Comparison of ENCODE assay signal across 1 cellular context in the genomic region with DNA sequence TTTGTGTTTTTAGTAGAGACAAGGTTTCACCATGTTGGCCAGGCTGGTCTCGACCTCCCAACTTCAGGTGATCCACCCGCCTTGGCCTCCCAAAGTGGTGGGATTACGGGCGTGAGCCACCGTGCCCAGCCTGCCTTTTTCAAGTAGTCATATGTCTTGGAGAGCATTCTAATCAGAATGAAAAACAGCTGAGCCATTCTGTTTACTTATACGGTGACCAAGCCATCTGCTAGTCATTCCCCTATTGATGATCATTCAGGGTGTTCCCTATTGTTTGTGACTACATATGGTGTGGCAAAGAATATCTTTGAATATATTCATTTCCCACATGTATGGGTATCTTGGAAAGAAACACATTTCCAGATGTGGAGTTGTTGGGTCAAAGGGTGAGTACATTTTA.
A peak's percentile ranks its signal among the peaks of the same experiment; 100 is the strongest.
TF ChIP-seq lines count a peak whose summit lies in the region.

No MANE protein-coding gene starts in this region.

TF ChIP-seq in K562, 482 proteins besides CTCF, POLR2A, EP300 and RAD21 (continues in another document):
- TF ChIP-seq DACH1 (IDR thresholded peaks at IDR 0.05; ENCODE audit: partially characterized antibody): peak; percentile 43
- peak in 1 of 2 experiments; percentile 81; a peak in 1 of 4 replicates for TF ChIP-seq FOXA3 (CRISPR knock-in tag; conservative IDR thresholded peaks at IDR 0.05 in 1 of 2, IDR thresholded peaks at IDR 0.05 in 1 of 2)
- TF ChIP-seq HDAC2 (IDR thresholded peaks at IDR 0.05): 0 out of 2 replicates have a peak, but pooled peaks have one; percentile 25
- no peak for TF ChIP-seq XRCC5 (IDR thresholded peaks at IDR 0.05; ENCODE audit: low read depth, low read length)
- peak; percentile 70 for TF ChIP-seq DPF2 (IDR thresholded peaks at IDR 0.05)
- TF ChIP-seq XRCC3 (IDR thresholded peaks at IDR 0.05): no peak
- TF ChIP-seq ARID1B (IDR thresholded peaks at IDR 0.05): peak; percentile 56
- TF ChIP-seq ZNF146 (CRISPR knock-in tag; IDR thresholded peaks at IDR 0.05; ENCODE audit: unreplicated experiment): no peak
- TF ChIP-seq KDM1A (IDR thresholded peaks at IDR 0.05): 0 out of 4 replicates have a peak, but pooled peaks of 1 of the 2 experiments have one; percentile 39
- TF ChIP-seq ADNP (tag; IDR thresholded peaks at IDR 0.05): 0 out of 2 replicates have a peak, but pooled peaks have one; percentile 29
- TF ChIP-seq BRD4 (IDR thresholded peaks at IDR 0.05): no peak
- no peak for TF ChIP-seq HNRNPLL (IDR thresholded peaks at IDR 0.05; ENCODE audit: low read depth, low read length, poor library complexity, severe bottlenecking)
- TF ChIP-seq, protein P1, sequence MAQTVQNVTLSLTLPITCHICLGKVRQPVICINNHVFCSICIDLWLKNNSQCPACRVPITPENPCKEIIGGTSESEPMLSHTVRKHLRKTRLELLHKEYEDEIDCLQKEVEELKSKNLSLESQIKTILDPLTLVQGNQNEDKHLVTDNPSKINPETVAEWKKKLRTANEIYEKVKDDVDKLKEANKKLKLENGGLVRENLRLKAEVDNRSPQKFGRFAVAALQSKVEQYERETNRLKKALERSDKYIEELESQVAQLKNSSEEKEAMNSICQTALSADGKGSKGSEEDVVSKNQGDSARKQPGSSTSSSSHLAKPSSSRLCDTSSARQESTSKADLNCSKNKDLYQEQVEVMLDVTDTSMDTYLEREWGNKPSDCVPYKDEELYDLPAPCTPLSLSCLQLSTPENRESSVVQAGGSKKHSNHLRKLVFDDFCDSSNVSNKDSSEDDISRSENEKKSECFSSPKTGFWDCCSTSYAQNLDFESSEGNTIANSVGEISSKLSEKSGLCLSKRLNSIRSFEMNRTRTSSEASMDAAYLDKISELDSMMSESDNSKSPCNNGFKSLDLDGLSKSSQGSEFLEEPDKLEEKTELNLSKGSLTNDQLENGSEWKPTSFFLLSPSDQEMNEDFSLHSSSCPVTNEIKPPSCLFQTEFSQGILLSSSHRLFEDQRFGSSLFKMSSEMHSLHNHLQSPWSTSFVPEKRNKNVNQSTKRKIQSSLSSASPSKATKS (CRISPR knock-in tag; IDR thresholded peaks at IDR 0.05): no peak
- TF ChIP-seq SMARCA4 (IDR thresholded peaks at IDR 0.05): peak; percentile 68
- TF ChIP-seq L3MBTL2 (IDR thresholded peaks at IDR 0.05): peak; percentile 21; the same call in 1 of the 2 replicates
- TF ChIP-seq, protein P2, sequence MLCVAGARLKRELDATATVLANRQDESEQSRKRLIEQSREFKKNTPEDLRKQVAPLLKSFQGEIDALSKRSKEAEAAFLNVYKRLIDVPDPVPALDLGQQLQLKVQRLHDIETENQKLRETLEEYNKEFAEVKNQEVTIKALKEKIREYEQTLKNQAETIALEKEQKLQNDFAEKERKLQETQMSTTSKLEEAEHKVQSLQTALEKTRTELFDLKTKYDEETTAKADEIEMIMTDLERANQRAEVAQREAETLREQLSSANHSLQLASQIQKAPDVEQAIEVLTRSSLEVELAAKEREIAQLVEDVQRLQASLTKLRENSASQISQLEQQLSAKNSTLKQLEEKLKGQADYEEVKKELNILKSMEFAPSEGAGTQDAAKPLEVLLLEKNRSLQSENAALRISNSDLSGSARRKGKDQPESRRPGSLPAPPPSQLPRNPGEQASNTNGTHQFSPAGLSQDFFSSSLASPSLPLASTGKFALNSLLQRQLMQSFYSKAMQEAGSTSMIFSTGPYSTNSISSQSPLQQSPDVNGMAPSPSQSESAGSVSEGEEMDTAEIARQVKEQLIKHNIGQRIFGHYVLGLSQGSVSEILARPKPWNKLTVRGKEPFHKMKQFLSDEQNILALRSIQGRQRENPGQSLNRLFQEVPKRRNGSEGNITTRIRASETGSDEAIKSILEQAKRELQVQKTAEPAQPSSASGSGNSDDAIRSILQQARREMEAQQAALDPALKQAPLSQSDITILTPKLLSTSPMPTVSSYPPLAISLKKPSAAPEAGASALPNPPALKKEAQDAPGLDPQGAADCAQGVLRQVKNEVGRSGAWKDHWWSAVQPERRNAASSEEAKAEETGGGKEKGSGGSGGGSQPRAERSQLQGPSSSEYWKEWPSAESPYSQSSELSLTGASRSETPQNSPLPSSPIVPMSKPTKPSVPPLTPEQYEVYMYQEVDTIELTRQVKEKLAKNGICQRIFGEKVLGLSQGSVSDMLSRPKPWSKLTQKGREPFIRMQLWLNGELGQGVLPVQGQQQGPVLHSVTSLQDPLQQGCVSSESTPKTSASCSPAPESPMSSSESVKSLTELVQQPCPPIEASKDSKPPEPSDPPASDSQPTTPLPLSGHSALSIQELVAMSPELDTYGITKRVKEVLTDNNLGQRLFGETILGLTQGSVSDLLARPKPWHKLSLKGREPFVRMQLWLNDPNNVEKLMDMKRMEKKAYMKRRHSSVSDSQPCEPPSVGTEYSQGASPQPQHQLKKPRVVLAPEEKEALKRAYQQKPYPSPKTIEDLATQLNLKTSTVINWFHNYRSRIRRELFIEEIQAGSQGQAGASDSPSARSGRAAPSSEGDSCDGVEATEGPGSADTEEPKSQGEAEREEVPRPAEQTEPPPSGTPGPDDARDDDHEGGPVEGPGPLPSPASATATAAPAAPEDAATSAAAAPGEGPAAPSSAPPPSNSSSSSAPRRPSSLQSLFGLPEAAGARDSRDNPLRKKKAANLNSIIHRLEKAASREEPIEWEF (CRISPR knock-in tag; IDR thresholded peaks at IDR 0.05): 0 out of 2 replicates have a peak, but pooled peaks have one; percentile 63
- TF ChIP-seq TAF9B (IDR thresholded peaks at IDR 0.05; ENCODE audit: partially characterized antibody): no peak
- TF ChIP-seq, protein P3, sequence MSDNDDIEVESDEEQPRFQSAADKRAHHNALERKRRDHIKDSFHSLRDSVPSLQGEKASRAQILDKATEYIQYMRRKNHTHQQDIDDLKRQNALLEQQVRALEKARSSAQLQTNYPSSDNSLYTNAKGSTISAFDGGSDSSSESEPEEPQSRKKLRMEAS (CRISPR knock-in tag; IDR thresholded peaks at IDR 0.05): no peak
- no peak for TF ChIP-seq ZNF696 (CRISPR knock-in tag; conservative IDR thresholded peaks at IDR 0.05)
- no peak for TF ChIP-seq MEF2D (tag; conservative IDR thresholded peaks at IDR 0.05; ENCODE audit: low read depth)
- TF ChIP-seq, protein P4, sequence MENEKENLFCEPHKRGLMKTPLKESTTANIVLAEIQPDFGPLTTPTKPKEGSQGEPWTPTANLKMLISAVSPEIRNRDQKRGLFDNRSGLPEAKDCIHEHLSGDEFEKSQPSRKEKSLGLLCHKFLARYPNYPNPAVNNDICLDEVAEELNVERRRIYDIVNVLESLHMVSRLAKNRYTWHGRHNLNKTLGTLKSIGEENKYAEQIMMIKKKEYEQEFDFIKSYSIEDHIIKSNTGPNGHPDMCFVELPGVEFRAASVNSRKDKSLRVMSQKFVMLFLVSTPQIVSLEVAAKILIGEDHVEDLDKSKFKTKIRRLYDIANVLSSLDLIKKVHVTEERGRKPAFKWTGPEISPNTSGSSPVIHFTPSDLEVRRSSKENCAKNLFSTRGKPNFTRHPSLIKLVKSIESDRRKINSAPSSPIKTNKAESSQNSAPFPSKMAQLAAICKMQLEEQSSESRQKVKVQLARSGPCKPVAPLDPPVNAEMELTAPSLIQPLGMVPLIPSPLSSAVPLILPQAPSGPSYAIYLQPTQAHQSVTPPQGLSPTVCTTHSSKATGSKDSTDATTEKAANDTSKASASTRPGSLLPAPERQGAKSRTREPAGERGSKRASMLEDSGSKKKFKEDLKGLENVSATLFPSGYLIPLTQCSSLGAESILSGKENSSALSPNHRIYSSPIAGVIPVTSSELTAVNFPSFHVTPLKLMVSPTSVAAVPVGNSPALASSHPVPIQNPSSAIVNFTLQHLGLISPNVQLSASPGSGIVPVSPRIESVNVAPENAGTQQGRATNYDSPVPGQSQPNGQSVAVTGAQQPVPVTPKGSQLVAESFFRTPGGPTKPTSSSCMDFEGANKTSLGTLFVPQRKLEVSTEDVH (IDR thresholded peaks at IDR 0.05; ENCODE audit: low read depth, partially characterized antibody): no peak
- no peak for TF ChIP-seq BRD9 (IDR thresholded peaks at IDR 0.05; ENCODE audit: low read depth, partially characterized antibody)
- peak; percentile 84 for TF ChIP-seq C11orf30 (IDR thresholded peaks at IDR 0.05; ENCODE audit: low read depth)
- no peak for TF ChIP-seq ZNF551 (CRISPR knock-in tag; IDR thresholded peaks at IDR 0.05)
- peak; percentile 43; the same call in 1 of the 2 replicates for TF ChIP-seq BCOR (IDR thresholded peaks at IDR 0.05)
- no peak for TF ChIP-seq ZNF354B (CRISPR knock-in tag; IDR thresholded peaks at IDR 0.05)
- TF ChIP-seq ZNF436 (CRISPR knock-in tag; IDR thresholded peaks at IDR 0.05): no peak
- peak; percentile 78 for TF ChIP-seq MAFG (tag; conservative IDR thresholded peaks at IDR 0.05)
- peak; percentile 60; the same call in 1 of the 2 replicates for TF ChIP-seq NFE2 (IDR thresholded peaks at IDR 0.05; ENCODE audit: low read depth)
- no peak for TF ChIP-seq PCBP1 (IDR thresholded peaks at IDR 0.05; ENCODE audit: low read depth, low read length, poor library complexity, severe bottlenecking)
- TF ChIP-seq, protein P5, sequence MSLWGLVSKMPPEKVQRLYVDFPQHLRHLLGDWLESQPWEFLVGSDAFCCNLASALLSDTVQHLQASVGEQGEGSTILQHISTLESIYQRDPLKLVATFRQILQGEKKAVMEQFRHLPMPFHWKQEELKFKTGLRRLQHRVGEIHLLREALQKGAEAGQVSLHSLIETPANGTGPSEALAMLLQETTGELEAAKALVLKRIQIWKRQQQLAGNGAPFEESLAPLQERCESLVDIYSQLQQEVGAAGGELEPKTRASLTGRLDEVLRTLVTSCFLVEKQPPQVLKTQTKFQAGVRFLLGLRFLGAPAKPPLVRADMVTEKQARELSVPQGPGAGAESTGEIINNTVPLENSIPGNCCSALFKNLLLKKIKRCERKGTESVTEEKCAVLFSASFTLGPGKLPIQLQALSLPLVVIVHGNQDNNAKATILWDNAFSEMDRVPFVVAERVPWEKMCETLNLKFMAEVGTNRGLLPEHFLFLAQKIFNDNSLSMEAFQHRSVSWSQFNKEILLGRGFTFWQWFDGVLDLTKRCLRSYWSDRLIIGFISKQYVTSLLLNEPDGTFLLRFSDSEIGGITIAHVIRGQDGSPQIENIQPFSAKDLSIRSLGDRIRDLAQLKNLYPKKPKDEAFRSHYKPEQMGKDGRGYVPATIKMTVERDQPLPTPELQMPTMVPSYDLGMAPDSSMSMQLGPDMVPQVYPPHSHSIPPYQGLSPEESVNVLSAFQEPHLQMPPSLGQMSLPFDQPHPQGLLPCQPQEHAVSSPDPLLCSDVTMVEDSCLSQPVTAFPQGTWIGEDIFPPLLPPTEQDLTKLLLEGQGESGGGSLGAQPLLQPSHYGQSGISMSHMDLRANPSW (CRISPR knock-in tag; IDR thresholded peaks at IDR 0.05): no peak
- TF ChIP-seq, protein P6, sequence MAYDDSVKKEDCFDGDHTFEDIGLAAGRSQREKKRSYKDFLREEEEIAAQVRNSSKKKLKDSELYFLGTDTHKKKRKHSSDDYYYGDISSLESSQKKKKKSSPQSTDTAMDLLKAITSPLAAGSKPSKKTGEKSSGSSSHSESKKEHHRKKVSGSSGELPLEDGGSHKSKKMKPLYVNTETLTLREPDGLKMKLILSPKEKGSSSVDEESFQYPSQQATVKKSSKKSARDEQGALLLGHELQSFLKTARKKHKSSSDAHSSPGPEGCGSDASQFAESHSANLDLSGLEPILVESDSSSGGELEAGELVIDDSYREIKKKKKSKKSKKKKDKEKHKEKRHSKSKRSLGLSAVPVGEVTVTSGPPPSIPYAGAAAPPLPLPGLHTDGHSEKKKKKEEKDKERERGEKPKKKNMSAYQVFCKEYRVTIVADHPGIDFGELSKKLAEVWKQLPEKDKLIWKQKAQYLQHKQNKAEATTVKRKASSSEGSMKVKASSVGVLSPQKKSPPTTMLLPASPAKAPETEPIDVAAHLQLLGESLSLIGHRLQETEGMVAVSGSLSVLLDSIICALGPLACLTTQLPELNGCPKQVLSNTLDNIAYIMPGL (CRISPR knock-in tag; IDR thresholded peaks at IDR 0.05): no peak
- no peak for TF ChIP-seq TRIM24 (IDR thresholded peaks at IDR 0.05)
- 0 out of 2 replicates have a peak, but pooled peaks have one; percentile 9 for TF ChIP-seq EHMT2 (IDR thresholded peaks at IDR 0.05)
- peak; percentile 35 to 46; a peak in 1 of 4 replicates for TF ChIP-seq FOXK2 (conservative IDR thresholded peaks at IDR 0.05 in 1 of 2, IDR thresholded peaks at IDR 0.05 in 1 of 2; ENCODE audit: low read depth in 2 of 2)
- peak; percentile 21; the same call in 1 of the 2 replicates for TF ChIP-seq FOXA1 (IDR thresholded peaks at IDR 0.05; ENCODE audit: borderline replicate concordance)
- no peak for TF ChIP-seq POLR2B (IDR thresholded peaks at IDR 0.05; ENCODE audit: low read depth, partially characterized antibody)
- TF ChIP-seq ZNF778 (CRISPR knock-in tag; IDR thresholded peaks at IDR 0.05): no peak
- TF ChIP-seq, protein P7, sequence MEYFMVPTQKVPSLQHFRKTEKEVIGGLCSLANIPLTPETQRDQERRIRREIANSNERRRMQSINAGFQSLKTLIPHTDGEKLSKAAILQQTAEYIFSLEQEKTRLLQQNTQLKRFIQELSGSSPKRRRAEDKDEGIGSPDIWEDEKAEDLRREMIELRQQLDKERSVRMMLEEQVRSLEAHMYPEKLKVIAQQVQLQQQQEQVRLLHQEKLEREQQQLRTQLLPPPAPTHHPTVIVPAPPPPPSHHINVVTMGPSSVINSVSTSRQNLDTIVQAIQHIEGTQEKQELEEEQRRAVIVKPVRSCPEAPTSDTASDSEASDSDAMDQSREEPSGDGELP (CRISPR knock-in tag; IDR thresholded peaks at IDR 0.05; ENCODE audit: borderline replicate concordance): peak; percentile 78
- TF ChIP-seq CBX2 (IDR thresholded peaks at IDR 0.05; ENCODE audit: insufficient read depth, low read length, poor library complexity, severe bottlenecking): no peak
